ENCODE assay signal across 1 cellular context in genomic region chr17:82863941-82864720, GRCh38.
TF ChIP-seq lines count a peak whose summit lies in the region.

No MANE protein-coding gene starts in this region.

TF ChIP-seq in GM23338, 12 proteins besides CTCF, POLR2A, EP300 and RAD21 (continued from another document):
- TF ChIP-seq ZNF462 (CRISPR knock-in tag; IDR thresholded peaks at IDR 0.05) (no peak), EZH2 (IDR thresholded peaks at IDR 0.05; ENCODE audit: low read depth, unreplicated experiment) (no peak), POLR2AphosphoS5 (IDR thresholded peaks at IDR 0.05; ENCODE audit: low read depth) (no peak), NANOG (IDR thresholded peaks at IDR 0.05; ENCODE audit: borderline replicate concordance) (no peak)
